Comparison of ENCODE assay signal across 8 cellular contexts in genomic region chr11:9280655-9281301, GRCh38. TPM values are rescaled to one million over a fixed set of nuclear protein-coding genes. Genes with fewer than 3 reads are reported as not detected.
A peak's percentile ranks its signal among the peaks of the same experiment; 100 is the strongest.
DNase-seq lines count a peak whose midpoint lies in the region; ATAC-seq and TF ChIP-seq lines count a peak whose summit lies in the region.

No MANE protein-coding gene starts in this region.

- no peak for TF ChIP-seq CTCF in SK-N-SH (IDR thresholded peaks at IDR 0.05)
- TF ChIP-seq CTCF in left lung (IDR thresholded peaks at IDR 0.05) = no peak
- no peak for TF ChIP-seq CTCF in ascending aorta (IDR thresholded peaks at IDR 0.05)

- H3K4me3 Mint-ChIP-seq in activated T-cell treated with anti-CD3 and anti-CD28 coated beads, Interleukin-2, amount 50 U/mL, for 72 hours = peak overlapping the region; percentile 53 to 78

- H3K36me3 Mint-ChIP-seq in activated T-cell treated with anti-CD3 and anti-CD28 coated beads, Interleukin-2, amount 50 U/mL, for 72 hours (ENCODE audit: insufficient read depth in 2 of 2) = peaks cover 0 to 12% of the 10 kb centered on the region in 2 donors

- DNase-seq in SK-N-SH (no peak), NCI-H774 (lab: John Stamatoyannopoulos, UW) (peak; percentile 26), left lung (no peak), ascending aorta (ENCODE audit: low spot score in 2 of 2) (no peak), GM19240 (ENCODE audit: insufficient read length, low spot score) (no peak)
- DNase-seq in activated T-cell treated with anti-CD3 and anti-CD28 coated beads, Interleukin-2, amount 50 U/mL, for 72 hours = peak; percentile 62 to 77

- peaks cover 17% of the 10 kb centered on the region for H3K4me1 Mint-ChIP-seq in activated T-cell treated with anti-CD3 and anti-CD28 coated beads, Interleukin-2, amount 50 U/mL, for 72 hours (ENCODE audit: low read depth)

- no peaks in the 10 kb centered on the region for H3K9me3 Mint-ChIP-seq in activated T-cell treated with anti-CD3 and anti-CD28 coated beads, Interleukin-2, amount 50 U/mL, for 72 hours

- intact Hi-C loops in left lung (cut with DNase I) = no loop called here
- intact Hi-C loops in ascending aorta (cut with DNase I) = no loop called here

- peak overlapping the region; percentile 89 for H3K27ac Mint-ChIP-seq in activated T-cell treated with anti-CD3 and anti-CD28 coated beads, Interleukin-2, amount 50 U/mL, for 72 hours

- peaks cover 15% of the 10 kb centered on the region for H3F3A ChIP-seq in SK-N-SH (replicated peaks; ENCODE audit: insufficient read depth)

- no peaks in the 10 kb centered on the region for H3K4me1 ChIP-seq in SK-N-SH (ENCODE audit: control insufficient read depth in 1 of 2, insufficient read depth in 2 of 2, low read depth in 1 of 2, low read length in 1 of 2)
- peaks cover 0 to 5% of the 10 kb centered on the region in 2 donors for H3K4me1 ChIP-seq in left lung
- no peaks in the 10 kb centered on the region for H3K4me1 ChIP-seq in ascending aorta

- no peaks in the 10 kb centered on the region for H3K27me3 ChIP-seq in SK-N-SH (ENCODE audit: insufficient read depth)
- H3K27me3 ChIP-seq in left lung = no peaks in the 10 kb centered on the region
- no peaks in the 10 kb centered on the region for H3K27me3 ChIP-seq in ascending aorta

- H3K27me3 Mint-ChIP-seq in activated T-cell treated with anti-CD3 and anti-CD28 coated beads, Interleukin-2, amount 50 U/mL, for 72 hours (ENCODE audit: low read depth) = no peaks in the 10 kb centered on the region

- H3K36me3 ChIP-seq in SK-N-SH (replicated peaks in 1 of 2; ENCODE audit: control insufficient read depth in 1 of 2, insufficient read depth in 2 of 2, low read length in 1 of 2) (peaks cover 5 to 40% of the 10 kb centered on the region in 2 experiments), left lung (peaks cover 0 to 47% of the 10 kb centered on the region in 2 donors), ascending aorta (peaks cover 0 to 16% of the 10 kb centered on the region in 2 donors)

- TF ChIP-seq EP300 in SK-N-SH (IDR thresholded peaks at IDR 0.05; ENCODE audit: borderline replicate concordance in 1 of 2, low read depth in 1 of 2, low read length in 1 of 2) = no peak

- peak overlapping the region; percentile 42; the same call in 1 of the 2 replicates for H3K4me2 ChIP-seq in SK-N-SH

- H3K9me2 ChIP-seq in SK-N-SH = no peaks in the 10 kb centered on the region

- no peak for ATAC-seq in SK-N-SH treated with all-trans-retinoic acid at 6 μM for 48 hours
- peak; percentile 84 for ATAC-seq in HG02981 (IDR thresholded peaks at IDR 0.05; ENCODE audit: unreplicated experiment)
- peak; percentile 95 to 98 for ATAC-seq in activated T-cell treated with anti-CD3 and anti-CD28 coated beads, Interleukin-2, amount 50 U/mL, for 72 hours (replicated peaks in 1 of 2)
- ATAC-seq in left lung = peak; percentile 63

- no peaks in the 10 kb centered on the region; the same call in 1 of the 2 replicates for H4K20me1 ChIP-seq in SK-N-SH (ENCODE audit: insufficient read depth)

- CTCF ChIA-PET in SK-N-SH (lab: Yijun Ruan, JAX) = interaction anchor here (1.2 kb wide), 1 partner anchor 116 kb away, joined by 3 read pairs; no protein-coding TSS in a partner anchor

- H3K9ac ChIP-seq in SK-N-SH = no peak overlapping the region

- no peaks in the 10 kb centered on the region; the same call in 1 of the 2 replicates for H3K79me2 ChIP-seq in SK-N-SH (ENCODE audit: insufficient read depth)

- no peak overlapping the region for H2AFZ ChIP-seq in SK-N-SH (ENCODE audit: low read depth)

- no peak for TF ChIP-seq RAD21 in SK-N-SH (IDR thresholded peaks at IDR 0.05; ENCODE audit: low read length)

- H3K9me3 ChIP-seq in SK-N-SH (no peaks in the 10 kb centered on the region), left lung (no peaks in the 10 kb centered on the region), ascending aorta (no peaks in the 10 kb centered on the region)

- WGBS in SK-N-SH (ENCODE audit: low lambda C conversion rate) = 70% methylated on average over 4 of the region's 4 CpGs

- H3K27ac ChIP-seq in SK-N-SH (ENCODE audit: low read depth in 2 of 2, low read length in 1 of 2) = peak overlapping the region in 1 of 2 experiments; percentile 14; a peak in 1 of 4 replicates
- H3K27ac ChIP-seq in left lung = no peak overlapping the region
- H3K27ac ChIP-seq in ascending aorta = no peak overlapping the region

- H3K4me3 ChIP-seq in SK-N-SH (ENCODE audit: low read depth in 2 of 2, low read length in 1 of 2) (no peak overlapping the region), left lung (no peak overlapping the region), ascending aorta (peak overlapping the region in 1 of 2 donors; percentile 7)

- POLR2A ChIA-PET in SK-N-SH (lab: Yijun Ruan, JAX) = no interaction called here

TF ChIP-seq in SK-N-SH, 30 proteins besides CTCF, POLR2A, EP300 and RAD21:
- TF ChIP-seq, protein P1, sequence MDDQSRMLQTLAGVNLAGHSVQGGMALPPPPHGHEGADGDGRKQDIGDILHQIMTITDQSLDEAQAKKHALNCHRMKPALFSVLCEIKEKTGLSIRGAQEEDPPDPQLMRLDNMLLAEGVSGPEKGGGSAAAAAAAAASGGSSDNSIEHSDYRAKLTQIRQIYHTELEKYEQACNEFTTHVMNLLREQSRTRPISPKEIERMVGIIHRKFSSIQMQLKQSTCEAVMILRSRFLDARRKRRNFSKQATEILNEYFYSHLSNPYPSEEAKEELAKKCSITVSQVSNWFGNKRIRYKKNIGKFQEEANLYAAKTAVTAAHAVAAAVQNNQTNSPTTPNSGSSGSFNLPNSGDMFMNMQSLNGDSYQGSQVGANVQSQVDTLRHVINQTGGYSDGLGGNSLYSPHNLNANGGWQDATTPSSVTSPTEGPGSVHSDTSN (IDR thresholded peaks at IDR 0.05) = peak; percentile 46
- TF ChIP-seq, protein P2, sequence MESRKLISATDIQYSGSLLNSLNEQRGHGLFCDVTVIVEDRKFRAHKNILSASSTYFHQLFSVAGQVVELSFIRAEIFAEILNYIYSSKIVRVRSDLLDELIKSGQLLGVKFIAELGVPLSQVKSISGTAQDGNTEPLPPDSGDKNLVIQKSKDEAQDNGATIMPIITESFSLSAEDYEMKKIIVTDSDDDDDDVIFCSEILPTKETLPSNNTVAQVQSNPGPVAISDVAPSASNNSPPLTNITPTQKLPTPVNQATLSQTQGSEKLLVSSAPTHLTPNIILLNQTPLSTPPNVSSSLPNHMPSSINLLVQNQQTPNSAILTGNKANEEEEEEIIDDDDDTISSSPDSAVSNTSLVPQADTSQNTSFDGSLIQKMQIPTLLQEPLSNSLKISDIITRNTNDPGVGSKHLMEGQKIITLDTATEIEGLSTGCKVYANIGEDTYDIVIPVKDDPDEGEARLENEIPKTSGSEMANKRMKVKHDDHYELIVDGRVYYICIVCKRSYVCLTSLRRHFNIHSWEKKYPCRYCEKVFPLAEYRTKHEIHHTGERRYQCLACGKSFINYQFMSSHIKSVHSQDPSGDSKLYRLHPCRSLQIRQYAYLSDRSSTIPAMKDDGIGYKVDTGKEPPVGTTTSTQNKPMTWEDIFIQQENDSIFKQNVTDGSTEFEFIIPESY (IDR thresholded peaks at IDR 0.05; ENCODE audit: borderline replicate concordance, low read depth) = no peak

TF ChIP-seq in SK-N-SH treated with all-trans-retinoic acid at 6 μM for 48 hours, 23 proteins besides CTCF, POLR2A, EP300 and RAD21:
- TF ChIP-seq SNAI2 (CRISPR knock-in tag; IDR thresholded peaks at IDR 0.05) (no peak), TOX (CRISPR knock-in tag; IDR thresholded peaks at IDR 0.05; ENCODE audit: borderline replicate concordance) (no peak), ARNTL (CRISPR knock-in tag; IDR thresholded peaks at IDR 0.05; ENCODE audit: borderline replicate concordance, low read depth) (no peak), GLIS3 (CRISPR knock-in tag; IDR thresholded peaks at IDR 0.05) (no peak), CREB5 (CRISPR knock-in tag; IDR thresholded peaks at IDR 0.05; ENCODE audit: low read depth) (no peak), OSR1 (CRISPR knock-in tag; IDR thresholded peaks at IDR 0.05) (no peak), ZNF70 (CRISPR knock-in tag; IDR thresholded peaks at IDR 0.05) (no peak), ISL1 (CRISPR knock-in tag; IDR thresholded peaks at IDR 0.05) (no peak)

RNA-seq across cellular contexts. Expression of gene DENND5A, which starts 15.6 kb away (rescaled TPM):
- 110 and 124 TPM in 2 replicates for polyA plus RNA-seq in SK-N-SH (2012; rRNA removed)
- 64.2 and 87.4 TPM in 2 replicates for polyA plus RNA-seq in SK-N-SH (2012; cell fraction: cytosol; rRNA removed)
- polyA plus RNA-seq in SK-N-SH (2012; cell fraction: nucleus; rRNA removed) = 126 and 164 TPM in 2 replicates
- total RNA-seq in activated T-cell treated with anti-CD3 and anti-CD28 coated beads, Interleukin-2, amount 50 U/mL, for 72 hours = 10 to 100 TPM; 54.2 to 62.7 TPM
- total RNA-seq in left lung (10 to 100 TPM; 65.7 to 99.8 TPM), ascending aorta (111 TPM)

RNA-seq across cellular contexts. Expression of gene TMEM41B, which starts 33.6 kb away (rescaled TPM):
- polyA plus RNA-seq in SK-N-SH (2012; rRNA removed) = 19.8 and 23.5 TPM in 2 replicates
- polyA plus RNA-seq in SK-N-SH (2012; cell fraction: cytosol; rRNA removed) = 16.6 and 18.1 TPM in 2 replicates
- polyA plus RNA-seq in SK-N-SH (2012; cell fraction: nucleus; rRNA removed) = 52.0 and 55.3 TPM in 2 replicates
- total RNA-seq in activated T-cell treated with anti-CD3 and anti-CD28 coated beads, Interleukin-2, amount 50 U/mL, for 72 hours = 10 to 100 TPM; 35.4 to 38.1 TPM
- 10 to 100 TPM; 71.9 to 77.1 TPM for total RNA-seq in left lung
- 26.7 TPM for total RNA-seq in ascending aorta

Comparison
In these comparisons a context has a peak if more than half of its experiments do, and no peak if none do; other contexts are left out.
1. DNase-seq: peak in NCI-H774 (single experiment) and activated T-cell treated with anti-CD3 and anti-CD28 coated beads, Interleukin-2, amount 50 U/mL, for 72 hours (2 of 2); none in SK-N-SH (single experiment), left lung (0 of 2), ascending aorta (0 of 2) and GM19240 (single experiment).